In the genomic region with DNA sequence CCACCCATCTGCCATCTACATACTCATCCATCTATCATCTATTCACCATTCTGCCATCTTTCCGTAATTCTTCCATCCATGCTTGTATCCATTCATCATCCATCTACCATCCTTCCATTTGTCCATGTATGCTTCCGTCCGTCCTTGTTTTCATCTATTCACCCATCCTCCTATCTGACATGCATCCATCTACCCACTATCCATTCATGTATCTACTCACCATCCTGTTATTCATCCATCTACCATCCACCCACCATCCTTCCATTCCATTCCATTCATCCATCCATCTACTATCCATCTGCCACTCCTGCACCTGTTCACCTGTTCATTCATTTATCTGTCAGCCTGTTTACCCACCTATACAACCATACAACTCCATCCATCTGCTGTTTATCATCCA, we compare ENCODE assay signal across 25 cellular contexts.
"Had no signal": no experiment of that assay in that cellular context is flagged by ENCODE, and none has a peak within 500 bp of the region (broad histone marks: within the 10 kb centered on the region; RNA-seq: fewer than 3 reads in every experiment).

No MANE protein-coding gene starts in this region.

- H3K4me1 ChIP-seq: esophagus squamous epithelium, heart right ventricle, left lung, lower lobe of right lung had no signal

- H3K4me3 ChIP-seq: esophagus squamous epithelium, gastrocnemius medialis, heart right ventricle, left lung, lower lobe of right lung, mucosa of descending colon had no signal

- DNase-seq: cortex of kidney; effector CD8-positive, alpha-beta T cell; effector memory CD8-positive, alpha-beta T cell; endodermal cell; erythroblast; esophagus squamous epithelium; foreskin fibroblast; foreskin melanocyte; glutamatergic neuron; head of caudate nucleus; heart right ventricle; hippocampal formation; left cardiac atrium; left lung; left ventricle myocardium superior; lower lobe of right lung; mesenchymal stem cell; mucosa of descending colon; naive B cell had no signal

- FAIRE-seq: endometrium, islet of Langerhans, keratinocyte had no signal

- H3K9me3 ChIP-seq: esophagus squamous epithelium, gastrocnemius medialis, lower lobe of right lung had no signal

- H3K27me3 ChIP-seq: esophagus squamous epithelium, gastrocnemius medialis, heart right ventricle, left lung had no signal

- ATAC-seq: effector memory CD8-positive, alpha-beta T cell; esophagus mucosa; gastrocnemius medialis; heart right ventricle; left cardiac atrium; left lung; left ventricle myocardium superior; lower lobe of right lung; mucosa of descending colon had no signal

- H3K27ac ChIP-seq: epithelial cell of prostate, esophagus squamous epithelium, heart right ventricle, left lung, lower lobe of right lung had no signal
